ENCODE assay signal across 30 cellular contexts in the genomic region with DNA sequence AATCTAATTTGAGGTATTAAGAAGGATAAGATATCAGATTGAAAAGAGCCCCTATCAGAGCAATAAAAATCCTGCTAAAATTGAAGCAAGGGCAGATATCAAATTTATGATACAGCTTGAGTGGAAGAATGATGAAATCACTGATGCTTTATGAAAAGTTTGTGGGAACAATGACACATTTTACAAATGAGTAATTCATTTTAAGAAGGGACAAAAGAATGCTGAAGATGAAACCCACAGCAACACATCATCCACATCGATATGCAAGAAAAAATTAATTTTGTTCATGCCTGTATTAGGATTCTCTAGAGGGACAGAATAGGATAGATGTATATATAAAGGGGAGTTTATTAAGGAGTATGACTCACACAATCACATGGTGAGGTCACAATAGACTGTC.
"Had no signal": no experiment of that assay in that cellular context is flagged by ENCODE, and none has a peak within 500 bp of the region (broad histone marks: within the 10 kb centered on the region; RNA-seq: fewer than 3 reads in every experiment).

No MANE protein-coding gene starts in this region.

- H3K27ac Mint-ChIP-seq: dendritic cell treated with granulocyte-macrophage colony-stimulating factor and Interleukin-4, amounts not matched to agents 40 ng/mL and 50 ng/mL, for 4 days; endodermal cell; mesothelial cell of epicardium; naive thymus-derived CD4-positive, alpha-beta T cell; nephron; neural progenitor cell; progenitor cell of endocrine pancreas had no signal

- H3K4me1 ChIP-seq: colonic mucosa, esophagus muscularis mucosa, foreskin keratinocyte, heart right ventricle, left lung, neural progenitor cell, parathyroid adenoma, suprapubic skin, transverse colon, upper lobe of right lung, uterus had no signal

- H3K4me3 Mint-ChIP-seq: dendritic cell treated with granulocyte-macrophage colony-stimulating factor and Interleukin-4, amounts not matched to agents 40 ng/mL and 50 ng/mL, for 4 days; endodermal cell; mesothelial cell of epicardium; naive thymus-derived CD4-positive, alpha-beta T cell; nephron; neural progenitor cell had no signal

- H3K36me3 Mint-ChIP-seq: mesothelial cell of epicardium; naive thymus-derived CD4-positive, alpha-beta T cell; neural progenitor cell had no signal

- H3K9me3 Mint-ChIP-seq: dendritic cell treated with granulocyte-macrophage colony-stimulating factor and Interleukin-4, amounts not matched to agents 40 ng/mL and 50 ng/mL, for 4 days; endodermal cell; mesothelial cell of epicardium; naive thymus-derived CD4-positive, alpha-beta T cell; nephron; neural progenitor cell had no signal

- ATAC-seq: foreskin keratinocyte; heart right ventricle; left cardiac atrium; left lung; mucosa of descending colon; naive thymus-derived CD4-positive, alpha-beta T cell; sciatic nerve; upper lobe of right lung had no signal

- H3K4me1 Mint-ChIP-seq: endodermal cell; mesothelial cell of epicardium; naive thymus-derived CD4-positive, alpha-beta T cell had no signal

- H3K9me3 ChIP-seq: colonic mucosa, esophagus muscularis mucosa, heart right ventricle, left lung, mucosa of descending colon, suprapubic skin, transverse colon, upper lobe of right lung, uterus had no signal

- H3K36me3 ChIP-seq: colonic mucosa, esophagus muscularis mucosa, heart right ventricle, left lung, neural progenitor cell, suprapubic skin, transverse colon, upper lobe of right lung, uterus had no signal

- H3K27ac ChIP-seq: colonic mucosa, esophagus muscularis mucosa, foreskin keratinocyte, heart right ventricle, left lung, neural progenitor cell, parathyroid adenoma, suprapubic skin, transverse colon, upper lobe of right lung, uterus had no signal

- DNase-seq: colonic mucosa; effector CD8-positive, alpha-beta T cell; endodermal cell; foreskin keratinocyte; glutamatergic neuron; heart right ventricle; hippocampal formation; left cardiac atrium; left lung; mesenchymal stem cell; mucosa of descending colon; naive thymus-derived CD4-positive, alpha-beta T cell; stimulated activated CD4-positive, alpha-beta T cell treated with anti-CD3 and anti-CD28 coated beads, Interleukin-12 subunit alpha, Interleukin-12 subunit beta, amount 100 ng/mL, for 4 hours; stimulated activated CD4-positive, alpha-beta T cell treated with anti-CD3 and anti-CD28 coated beads, Interleukin-1b, Interleukin-23, amount 100 ng/mL, for 48 hours; stimulated activated CD4-positive, alpha-beta T cell treated with anti-CD3 and anti-CD28 coated beads, Interleukin-4, amount 100 ng/mL, for 1 hour; stimulated activated CD8-positive, alpha-beta memory T cell treated with anti-CD3 and anti-CD28 coated beads, Interleukin-4, amount 100 ng/mL, for 48 hours; stimulated activated naive CD4-positive, alpha-beta T cell; transverse colon; upper lobe of right lung; uterus had no signal

- H3K27me3 ChIP-seq: colonic mucosa, esophagus muscularis mucosa, foreskin keratinocyte, heart right ventricle, left lung, neural progenitor cell, suprapubic skin, transverse colon, upper lobe of right lung, uterus had no signal

- H3K4me3 ChIP-seq: colonic mucosa, esophagus muscularis mucosa, heart right ventricle, left lung, mucosa of descending colon, neural progenitor cell, smooth muscle cell, suprapubic skin, transverse colon, upper lobe of right lung, uterus had no signal
